10 cellular contexts compared by ENCODE assay signal in the genomic region with DNA sequence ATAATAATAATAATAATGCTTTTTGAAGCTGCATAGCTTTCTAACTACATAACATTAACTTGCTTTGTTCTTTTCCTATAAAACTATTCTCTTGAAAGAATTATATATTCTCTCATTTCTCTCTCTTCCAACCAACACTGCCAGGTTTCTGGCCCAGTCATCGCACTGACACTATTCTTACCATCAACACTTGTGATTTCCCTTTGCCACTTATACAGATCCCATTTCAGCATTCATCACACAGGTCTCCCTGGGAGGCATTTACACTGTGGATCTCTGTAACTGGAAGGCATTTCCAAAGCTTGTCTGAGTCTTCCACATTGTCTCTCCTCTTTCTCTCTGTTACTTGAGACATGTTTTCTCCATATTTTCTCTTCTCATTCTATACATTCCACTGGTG.
"Had no signal": no experiment of that assay in that cellular context is flagged by ENCODE, and none has a peak within 500 bp of the region (broad histone marks: within the 10 kb centered on the region; RNA-seq: fewer than 3 reads in every experiment).

No MANE protein-coding gene starts in this region.

- H3K27ac ChIP-seq: GM23248 had no signal

- H3K9ac ChIP-seq: GM23248 had no signal

- H3K4me3 ChIP-seq: GM23248, GM23338, HAP-1 had no signal

- H3K9me3 ChIP-seq: HAP-1 had no signal

- H3K4me1 ChIP-seq: HAP-1 had no signal

- H3K9me3 Mint-ChIP-seq: GM23338, H9 had no signal

- H3K36me3 ChIP-seq: HAP-1 had no signal

- H3K4me2 ChIP-seq: GM23338 had no signal

- FAIRE-seq: H54 had no signal

- DNase-seq: GM23248, GOT3, H7, H9, HCEC 1CT, HFFc6 had no signal

- H3K4me3 Mint-ChIP-seq: GM23338, H9, HFFc6 had no signal

- H2AFZ ChIP-seq: GM23248, GM23338 had no signal

- ATAC-seq: GM23338, HCT116 had no signal

- H3K27ac Mint-ChIP-seq: GM23338, H9, HFFc6 had no signal
